Comparison of ENCODE assay signal across 13 cellular contexts in genomic region chr2:62725712-62726055, GRCh38. TPM values are rescaled to one million over a fixed set of nuclear protein-coding genes. Genes with fewer than 3 reads are reported as not detected.
DNase-seq lines count a peak whose midpoint lies in the region; ATAC-seq, FAIRE-seq and TF ChIP-seq lines count a peak whose summit lies in the region.
"Had no signal": no experiment of that assay in that cellular context is flagged by ENCODE, and none has a peak within 500 bp of the region (broad histone marks: within the 10 kb centered on the region; RNA-seq: fewer than 3 reads in every experiment).

No MANE protein-coding gene starts in this region.

- in situ Hi-C loops in GM12878 (cut with MboI), result no loop called here

- H3K36me3 ChIP-seq in HCT116 (ENCODE audit: control insufficient read depth in 1 of 2, insufficient read depth in 2 of 2, low read length in 2 of 2) (peaks cover 0 to 9% of the 10 kb centered on the region in 2 experiments; a peak in 1 of 4 replicates), GM12878 (ENCODE audit: control insufficient read depth in 2 of 2, insufficient read depth in 2 of 2, low read length in 1 of 2) (peaks cover 0 to 3% of the 10 kb centered on the region in 2 experiments; a peak in 1 of 4 replicates), upper lobe of left lung (no peaks in the 10 kb centered on the region)

- ATAC-seq in HCT116 (peak; percentile 39), GM12878 (peak; percentile 18; the same call in 1 of the 3 replicates), upper lobe of left lung (ENCODE audit: low FRiP score in 2 of 2) (peak; percentile 14 to 22), GM21619 (IDR thresholded peaks at IDR 0.05; ENCODE audit: unreplicated experiment) (no peak)

- peaks cover 44% of the 10 kb centered on the region for H3K9me3 Mint-ChIP-seq in nephron progenitor cell
- H3K9me3 Mint-ChIP-seq in activated naive CD4-positive, alpha-beta T cell treated with anti-CD3 and anti-CD28 coated beads for 36 hours, result peaks cover 17% of the 10 kb centered on the region

- H3K27ac Mint-ChIP-seq in nephron progenitor cell, result peak overlapping the region; percentile 58
- no peak overlapping the region for H3K27ac Mint-ChIP-seq in activated naive CD4-positive, alpha-beta T cell treated with anti-CD3 and anti-CD28 coated beads for 36 hours

- peaks cover 33 to 48% of the 10 kb centered on the region in 2 experiments for H3K4me1 ChIP-seq in HCT116 (ENCODE audit: control insufficient read depth in 1 of 2, insufficient read depth in 2 of 2, low read length in 2 of 2)
- H3K4me1 ChIP-seq in GM12878 (ENCODE audit: control insufficient read depth, insufficient read depth, low read length), result peaks cover 4% of the 10 kb centered on the region; the same call in 1 of the 2 replicates
- H3K4me1 ChIP-seq in upper lobe of left lung, result peaks cover 0 to 6% (median 0%) of the 10 kb centered on the region in 4 donors

- H3K4me3 ChIP-seq in HCT116 (replicated peaks in 1 of 2; ENCODE audit: low read depth in 1 of 2, low read length in 2 of 2) (no peak overlapping the region), GM12878 (no peak overlapping the region), upper lobe of left lung (no peak overlapping the region)
- H3K4me3 ChIP-seq: SK-N-MC had no signal

- TF ChIP-seq CTCF in HCT116 (IDR thresholded peaks at IDR 0.05 in 2 of 3, conservative IDR thresholded peaks at IDR 0.05 in 1 of 3; ENCODE audit: borderline replicate concordance in 1 of 3, insufficient read depth in 1 of 3, low read depth in 2 of 3, low read length in 2 of 3), result no peak
- no peak for TF ChIP-seq CTCF in GM12878 (IDR thresholded peaks at IDR 0.05 in 2 of 3, conservative IDR thresholded peaks at IDR 0.05 in 1 of 3; ENCODE audit: control insufficient read depth in 2 of 3, extremely low read depth in 1 of 3, insufficient read depth in 1 of 3, low read depth in 3 of 3, low read length in 3 of 3)
- TF ChIP-seq CTCF in nephron progenitor cell (IDR thresholded peaks at IDR 0.05), result no peak
- TF ChIP-seq CTCF in upper lobe of left lung (IDR thresholded peaks at IDR 0.05), result no peak

- TF ChIP-seq RAD21 in HCT116 (IDR thresholded peaks at IDR 0.05; ENCODE audit: low read depth) (no peak), GM12878 (IDR thresholded peaks at IDR 0.05; ENCODE audit: insufficient read depth, low read depth, low read length) (no peak)

- peak overlapping the region; percentile 49 for H3K27ac ChIP-seq in HCT116 (ENCODE audit: low read depth, low read length)
- H3K27ac ChIP-seq in GM12878 (ENCODE audit: control insufficient read depth, insufficient read depth), result no peak overlapping the region
- no peak overlapping the region for H3K27ac ChIP-seq in upper lobe of left lung
- H3K27ac ChIP-seq: SK-N-MC had no signal

- 77% methylated on average over 3 of the region's 3 CpGs for WGBS in GM12878 (ENCODE audit: insufficient coverage, insufficient replicate concordance, low lambda C conversion rate, missing lambda C conversion rate)
- 94 to 97% methylated on average over 3 of the region's 3 CpGs for WGBS in upper lobe of left lung, 2 donors

- H3K9ac ChIP-seq in HCT116 (ENCODE audit: low read length), result no peak overlapping the region
- no peak overlapping the region for H3K9ac ChIP-seq in GM12878 (ENCODE audit: control insufficient read depth, insufficient read depth, low read length)

- TF ChIP-seq POLR2A in HCT116 (IDR thresholded peaks at IDR 0.05; ENCODE audit: borderline replicate concordance, extremely low read depth, insufficient read depth, insufficient read length) (no peak), GM12878 (IDR thresholded peaks at IDR 0.05; ENCODE audit: low read depth, low read length) (no peak), upper lobe of left lung (IDR thresholded peaks at IDR 0.05) (no peak)

- POLR2A ChIA-PET in HCT116 (lab: Charles Lee), result interaction anchor here (0.8 to 1.4 kb wide), 2 partner anchors 15 to 20 kb away, joined by 3 to 4 read pairs; partner anchors contain the start of gene EHBP1
- POLR2A ChIA-PET in GM12878 (lab: Charles Lee), result interaction anchor here (0.6 to 1.0 kb wide), 2 partner anchors 23 to 268 kb away, joined by 3 to 4 read pairs; no protein-coding TSS in a partner anchor

- no peak for TF ChIP-seq EP300 in GM12878 (IDR thresholded peaks at IDR 0.05; ENCODE audit: borderline replicate concordance in 1 of 2, control insufficient read depth in 1 of 2, low read depth in 2 of 2, low read length in 2 of 2)
- no peak for TF ChIP-seq EP300 in upper lobe of left lung (IDR thresholded peaks at IDR 0.05)

- CTCF ChIA-PET in HCT116 (lab: Charles Lee) (interaction anchor here (0.8 kb wide), 1 partner anchor 268 kb away, joined by 4 read pairs; no protein-coding TSS in a partner anchor), GM12878 (lab: Yijun Ruan, JAX) (interaction anchor here (0.6 to 1.7 kb wide), 4 partner anchors 10 to 268 kb away, joined by 3 to 4 read pairs (median 3); no protein-coding TSS in a partner anchor)
- CTCF ChIA-PET in activated naive CD4-positive, alpha-beta T cell treated with anti-CD3 and anti-CD28 coated beads for 36 hours (lab: Charles Lee), result no interaction called here

- no peak overlapping the region for H3K4me3 Mint-ChIP-seq in nephron progenitor cell
- H3K4me3 Mint-ChIP-seq in activated naive CD4-positive, alpha-beta T cell treated with anti-CD3 and anti-CD28 coated beads for 36 hours, result no peak overlapping the region

- SMC1A ChIA-PET in GM12878 (lab: Charles Lee; ENCODE audit: uncharacterized antibody, unreplicated experiment), result interaction anchor here (0.6 to 1.5 kb wide), 7 partner anchors 10 to 725 kb away, joined by 3 to 4 read pairs (median 3); no protein-coding TSS in a partner anchor

- RAD21 ChIA-PET in HCT116 (lab: Charles Lee; ENCODE audit: low non-redundant PET in 1 of 2, low total read pairs in 2 of 2, uncharacterized antibody in 2 of 2, unreplicated experiment in 2 of 2), result no interaction called here
- RAD21 ChIA-PET in GM12878 (lab: Charles Lee; ENCODE audit: unreplicated experiment), result interaction anchor here (0.7 to 1.0 kb wide), 2 partner anchors 12 to 13 kb away, joined by 3 to 4 read pairs; no protein-coding TSS in a partner anchor

- H4K20me1 ChIP-seq in HCT116 (ENCODE audit: insufficient read depth), result no peaks in the 10 kb centered on the region; the same call in 1 of the 2 replicates
- H4K20me1 ChIP-seq in GM12878 (ENCODE audit: control insufficient read depth, insufficient read depth), result no peaks in the 10 kb centered on the region

- DNase-seq in HCT116 (ENCODE audit: low read depth, low spot score) (no peak), GM12878 (ENCODE audit: low read depth, low spot score) (no peak), nephron progenitor cell (no peak), upper lobe of left lung (no peak), NCI-H2107 treated with DMSO at 0.1 percent for 48 hours (lab: John Stamatoyannopoulos, UW; ENCODE audit: unreplicated experiment) (no peak)
- no peak for DNase-seq in activated naive CD4-positive, alpha-beta T cell treated with anti-CD3 and anti-CD28 coated beads for 36 hours
- DNase-seq: KG1, NCI-H1436, NCI-H2029, NCI-H510A, NCI-H774 had no signal

- FAIRE-seq in GM12878 (lab: Jason Lieb, UNC), result no peak

- H2AFZ ChIP-seq in HCT116 (ENCODE audit: low read depth, low read length, poor library complexity, severe bottlenecking) (no peak overlapping the region), GM12878 (ENCODE audit: control insufficient read depth, low read depth, low read length) (no peak overlapping the region)

- H3K9me2 ChIP-seq in HCT116 (ENCODE audit: insufficient read depth), result no peaks in the 10 kb centered on the region

- no TSS peak for BruUV-seq in HCT116 (replicated peaks; lab: Mats Ljungman, UMichigan)
- BruUV-seq in GM12878 (replicated peaks; lab: Mats Ljungman, UMichigan), result no TSS peak

- H3K27me3 ChIP-seq in HCT116 (ENCODE audit: insufficient read depth, low read length) (no peaks in the 10 kb centered on the region), GM12878 (replicated peaks in 1 of 2; ENCODE audit: control insufficient read depth in 2 of 2, insufficient read depth in 2 of 2, low read length in 1 of 2) (no peaks in the 10 kb centered on the region), upper lobe of left lung (no peaks in the 10 kb centered on the region)

- H3K36me3 Mint-ChIP-seq in nephron progenitor cell (ENCODE audit: low read depth), result peaks cover 48% of the 10 kb centered on the region
- peaks cover 24% of the 10 kb centered on the region for H3K36me3 Mint-ChIP-seq in activated naive CD4-positive, alpha-beta T cell treated with anti-CD3 and anti-CD28 coated beads for 36 hours (ENCODE audit: low read depth)

- no peaks in the 10 kb centered on the region for H3K27me3 Mint-ChIP-seq in nephron progenitor cell (ENCODE audit: low read depth, poor library complexity)
- H3K27me3 Mint-ChIP-seq in activated naive CD4-positive, alpha-beta T cell treated with anti-CD3 and anti-CD28 coated beads for 36 hours (ENCODE audit: low read depth), result no peaks in the 10 kb centered on the region

- H3K79me2 ChIP-seq in HCT116 (ENCODE audit: insufficient read depth, low read length) (peaks cover 96% of the 10 kb centered on the region), GM12878 (ENCODE audit: control insufficient read depth, insufficient read depth, low read length) (peaks cover 8% of the 10 kb centered on the region)

- H3K4me2 ChIP-seq in HCT116 (ENCODE audit: low read length), result peak overlapping the region; percentile 33
- no peak overlapping the region for H3K4me2 ChIP-seq in GM12878 (ENCODE audit: control insufficient read depth, insufficient read depth)

- intact Hi-C loops in HCT116 (cut with micrococcal nuclease), result loop anchor here (1.0 kb wide), 1 partner anchor 268 kb away; no protein-coding TSS in a partner anchor
- intact Hi-C loops in GM12878 (cut with micrococcal nuclease; ENCODE audit: unreplicated experiment), result no loop called here
- intact Hi-C loops in activated naive CD4-positive, alpha-beta T cell treated with anti-CD3 and anti-CD28 coated beads for 36 hours (cut with micrococcal nuclease), result no loop called here

- H3K9me3 ChIP-seq in HCT116 (ENCODE audit: control insufficient read depth in 1 of 2, insufficient read depth in 1 of 2, low read depth in 1 of 2, low read length in 2 of 2) (no peaks in the 10 kb centered on the region), GM12878 (replicated peaks; ENCODE audit: control insufficient read depth, insufficient read depth, low read length) (peaks cover 8% of the 10 kb centered on the region), upper lobe of left lung (peaks cover 0 to 8% (median 1%) of the 10 kb centered on the region in 4 donors)

- no peaks in the 10 kb centered on the region for H3K4me1 Mint-ChIP-seq in nephron progenitor cell
- H3K4me1 Mint-ChIP-seq in activated naive CD4-positive, alpha-beta T cell treated with anti-CD3 and anti-CD28 coated beads for 36 hours (ENCODE audit: low read depth), result peaks cover 8% of the 10 kb centered on the region

RNA-seq across cellular contexts. Expression of gene EHBP1, which starts 20.2 kb away (rescaled TPM):
- total RNA-seq in HCT116 (2021; ENCODE audit: unreplicated experiment), result 89.9 TPM
- 45.1 and 65.0 TPM in 2 replicates for polyA plus RNA-seq in HCT116 (2012)
- 326 and 345 TPM in 2 replicates for total RNA-seq in GM12878 (2013; cell fraction: nucleolus; rRNA removed)
- total RNA-seq in GM12878 (2014; rRNA removed), result 10.5 and 14.6 TPM in 2 replicates
- total RNA-seq in GM12878 (2014; rRNA removed; fragmentation: Illumina TruSeq; extraction: Trizol), result 22.2 and 25.3 TPM in 2 replicates
- total RNA-seq in GM12878 (2021), result 22.4 and 25.1 TPM in 2 replicates
- 6.6 TPM for polyA plus RNA-seq in GM12878 (2011; ENCODE audit: low read depth)
- 26.1 and 33.7 TPM in 2 replicates for polyA plus RNA-seq in GM12878 (2011; rRNA removed)
- polyA plus RNA-seq in GM12878 (2011; cell fraction: cytosol; rRNA removed), result 8.0 and 10.7 TPM in 2 replicates
- 28.8 and 30.4 TPM in 2 replicates for polyA plus RNA-seq in GM12878 (2011; cell fraction: nucleus; rRNA removed)
- 12.4 and 16.7 TPM in 2 replicates for polyA plus RNA-seq in GM12878 (2012)
- polyA plus RNA-seq in GM12878 (2014; fragmentation: Illumina TruSeq; extraction: Trizol), result 18.9 and 25.0 TPM in 2 replicates
- 1 to 10 TPM; 5.7 to 5.9 TPM for polyA plus RNA-seq in GM12878 (2014; fragmentation: Nextera tagmentation; extraction: Ambion mirVana)
- polyA plus RNA-seq in GM12878 (2014; rRNA removed), result 13.7 and 14.4 TPM in 2 replicates
- polyA plus RNA-seq in GM12878 (2016; fragmentation: Nextera tagmentation; extraction: Ambion mirVana), result 10 to 100 TPM; 12.0 to 12.8 TPM
- 56.1 and 59.0 TPM in 2 replicates for polyA minus RNA-seq in GM12878 (2011; rRNA and poly(A)+ RNA removed)
- 12.6 TPM in 2 replicates for polyA minus RNA-seq in GM12878 (2011; cell fraction: cytosol; rRNA and poly(A)+ RNA removed)
- 64.8 and 88.5 TPM in 2 replicates for polyA minus RNA-seq in GM12878 (2011; cell fraction: nucleus; rRNA and poly(A)+ RNA removed)
- 10 to 100 TPM; 36.2 to 78.5 (median 43.2) TPM for total RNA-seq in upper lobe of left lung
- total RNA-seq in activated naive CD4-positive, alpha-beta T cell treated with anti-CD3 and anti-CD28 coated beads for 36 hours, result 10 to 100 TPM; 17.4 to 17.5 TPM
